Comparison of ENCODE assay signal across 18 cellular contexts in genomic region chr10:76973515-76974289, GRCh38.
DNase-seq lines count a peak whose midpoint lies in the region; ATAC-seq and TF ChIP-seq lines count a peak whose summit lies in the region.
"Had no signal": no experiment of that assay in that cellular context is flagged by ENCODE, and none has a peak within 500 bp of the region (broad histone marks: within the 10 kb centered on the region; RNA-seq: fewer than 3 reads in every experiment).

No MANE protein-coding gene starts in this region.

- TF ChIP-seq CTCF in PC-3 (conservative IDR thresholded peaks at IDR 0.05; ENCODE audit: low read depth, low read length) (no peak), MM.1S (IDR thresholded peaks at IDR 0.05; ENCODE audit: low read length) (no peak)
- no peak for TF ChIP-seq CTCF in activated CD8-positive, alpha-beta T cell treated with anti-CD3 and anti-CD28 coated beads for 36 hours (IDR thresholded peaks at IDR 0.05)

- peak; percentile 26 for DNase-seq in Daoy (ENCODE audit: low read depth)
- DNase-seq in PC-3 = peak; percentile 99
- DNase-seq in fibroblast of gingiva (ENCODE audit: low read depth) = peak; percentile 42
- no peak for DNase-seq in MM.1S
- DNase-seq in activated CD8-positive, alpha-beta T cell treated with anti-CD3 and anti-CD28 coated beads for 36 hours = no peak
- DNase-seq: activated CD8-positive, alpha-beta T cell treated with anti-CD3 and anti-CD28 coated beads, Interleukin-2, amount 10 ng/mL, durations not matched to agents 7 days and 5 days; anterior cingulate cortex; BE2C; cortex of kidney; naive thymus-derived CD4-positive, alpha-beta T cell; retina; stimulated activated CD8-positive, alpha-beta memory T cell treated with anti-CD3 and anti-CD28 coated beads, Interleukin-4, amount 100 ng/mL, for 48 hours; thyroid gland had no signal

- H3K9me3 Mint-ChIP-seq in activated CD8-positive, alpha-beta T cell treated with anti-CD3 and anti-CD28 coated beads for 36 hours = no peaks in the 10 kb centered on the region
- H3K9me3 Mint-ChIP-seq: naive thymus-derived CD4-positive, alpha-beta T cell had no signal

- ATAC-seq in PC-3 (peak; percentile 95), HG03039 (IDR thresholded peaks at IDR 0.05; ENCODE audit: unreplicated experiment) (no peak), HG03457 (IDR thresholded peaks at IDR 0.05; ENCODE audit: unreplicated experiment) (no peak)
- ATAC-seq in activated CD8-positive, alpha-beta T cell treated with anti-CD3 and anti-CD28 coated beads for 36 hours = no peak
- ATAC-seq: activated CD8-positive, alpha-beta T cell treated with anti-CD3 and anti-CD28 coated beads, Interleukin-2, amount 10 ng/mL, durations not matched to agents 7 days and 5 days; left lobe of liver; naive thymus-derived CD4-positive, alpha-beta T cell had no signal

- H3K9me3 ChIP-seq in PC-3 (ENCODE audit: low read length) (no peaks in the 10 kb centered on the region), MM.1S (replicated peaks; ENCODE audit: insufficient read depth, low read length) (no peaks in the 10 kb centered on the region)
- H3K9me3 ChIP-seq: BE2C, thyroid gland had no signal

- no peak overlapping the region for H3K4me3 ChIP-seq in PC-3 (ENCODE audit: low read length)
- H3K4me3 ChIP-seq in rectal smooth muscle tissue (ENCODE audit: low read length) = no peak overlapping the region
- H3K4me3 ChIP-seq in MM.1S (ENCODE audit: low read length) = no peak overlapping the region
- H3K4me3 ChIP-seq: thyroid gland had no signal

- 0 out of 2 replicates have a peak overlapping the region, but pooled peaks have one; percentile 5 for H3K27ac ChIP-seq in PC-3 (ENCODE audit: low read length)
- peak overlapping the region; percentile 56 for H3K27ac ChIP-seq in rectal smooth muscle tissue (ENCODE audit: low read depth, low read length)
- no peak overlapping the region for H3K27ac ChIP-seq in MM.1S (ENCODE audit: low read length)
- H3K27ac ChIP-seq: KMS-11, thyroid gland had no signal

- H3K9ac ChIP-seq in PC-3 (ENCODE audit: low read length) (no peak overlapping the region), rectal smooth muscle tissue (ENCODE audit: low read length) (no peak overlapping the region), MM.1S (ENCODE audit: low read length) (no peak overlapping the region)
- H3K9ac ChIP-seq: KMS-11 had no signal

- H4K20me1 ChIP-seq in PC-3 (ENCODE audit: low read length) (peaks cover 10% of the 10 kb centered on the region; the same call in 1 of the 2 replicates), MM.1S (ENCODE audit: insufficient read depth, low read length) (no peaks in the 10 kb centered on the region)

- H3K4me1 ChIP-seq in PC-3 (ENCODE audit: insufficient read depth, low read length) = peaks cover 20% of the 10 kb centered on the region
- H3K4me1 ChIP-seq in rectal smooth muscle tissue (ENCODE audit: control insufficient read depth, insufficient read depth, low read length) = peaks cover 46% of the 10 kb centered on the region
- H3K4me1 ChIP-seq in MM.1S (ENCODE audit: low read length) = no peaks in the 10 kb centered on the region
- H3K4me1 ChIP-seq: thyroid gland had no signal

- H3K27me3 Mint-ChIP-seq in activated CD8-positive, alpha-beta T cell treated with anti-CD3 and anti-CD28 coated beads for 36 hours = peaks cover 2% of the 10 kb centered on the region

- H3K4me3 Mint-ChIP-seq in activated CD8-positive, alpha-beta T cell treated with anti-CD3 and anti-CD28 coated beads for 36 hours = no peak overlapping the region
- H3K4me3 Mint-ChIP-seq: activated CD8-positive, alpha-beta T cell treated with anti-CD3 and anti-CD28 coated beads, Interleukin-2, amount 10 ng/mL, durations not matched to agents 7 days and 5 days; naive thymus-derived CD4-positive, alpha-beta T cell had no signal

- H3F3A ChIP-seq in PC-3 (ENCODE audit: low read length, unreplicated experiment) (no peaks in the 10 kb centered on the region), MM.1S (ENCODE audit: insufficient read depth, low read length) (no peaks in the 10 kb centered on the region)

- H3K36me3 Mint-ChIP-seq in activated CD8-positive, alpha-beta T cell treated with anti-CD3 and anti-CD28 coated beads for 36 hours (ENCODE audit: low read depth) = no peaks in the 10 kb centered on the region
- H3K36me3 Mint-ChIP-seq: naive thymus-derived CD4-positive, alpha-beta T cell had no signal

- POLR2A ChIA-PET in PC-3 (lab: Charles Lee; ENCODE audit: unreplicated experiment) = interaction anchor here (1.5 kb wide), 1 partner anchor 10 kb away, joined by 14 read pairs; no protein-coding TSS in a partner anchor
- POLR2A ChIA-PET in activated CD8-positive, alpha-beta T cell treated with anti-CD3 and anti-CD28 coated beads for 36 hours (lab: Charles Lee) = no interaction called here

- H3K27ac Mint-ChIP-seq in activated CD8-positive, alpha-beta T cell treated with anti-CD3 and anti-CD28 coated beads for 36 hours = no peak overlapping the region
- H3K27ac Mint-ChIP-seq: activated CD8-positive, alpha-beta T cell treated with anti-CD3 and anti-CD28 coated beads, Interleukin-2, amount 10 ng/mL, durations not matched to agents 7 days and 5 days; naive thymus-derived CD4-positive, alpha-beta T cell had no signal

- H3K36me3 ChIP-seq in PC-3 (ENCODE audit: low read depth, low read length) (no peaks in the 10 kb centered on the region), rectal smooth muscle tissue (ENCODE audit: control insufficient read depth, insufficient read depth, low read length) (no peaks in the 10 kb centered on the region), MM.1S (replicated peaks; ENCODE audit: insufficient read depth, low read length) (no peaks in the 10 kb centered on the region)
- H3K36me3 ChIP-seq: BE2C, thyroid gland had no signal

- no peaks in the 10 kb centered on the region for H3K27me3 ChIP-seq in PC-3 (ENCODE audit: low read length)
- no peaks in the 10 kb centered on the region for H3K27me3 ChIP-seq in rectal smooth muscle tissue (ENCODE audit: control insufficient read depth, insufficient read depth, low read length)
- H3K27me3 ChIP-seq in MM.1S (replicated peaks; ENCODE audit: insufficient read depth, low read length) = no peaks in the 10 kb centered on the region
- H3K27me3 ChIP-seq: BE2C, thyroid gland had no signal

- no peaks in the 10 kb centered on the region for H3K79me2 ChIP-seq in PC-3 (ENCODE audit: low read length)
- H3K79me2 ChIP-seq in MM.1S (ENCODE audit: low read length) = no peaks in the 10 kb centered on the region

- no TSS peak for BruUV-seq in PC-3 (replicated peaks; lab: Mats Ljungman, UMichigan)

- CTCF ChIA-PET in PC-3 (lab: Charles Lee) = interaction anchor here (0.6 to 1.1 kb wide), 4 partner anchors 10 to 323 kb away, joined by 3 to 13 read pairs (median 3); no protein-coding TSS in a partner anchor
- CTCF ChIA-PET in activated CD8-positive, alpha-beta T cell treated with anti-CD3 and anti-CD28 coated beads for 36 hours (lab: Charles Lee) = interaction anchor here (2.9 kb wide), 1 partner anchor 12 kb away, joined by 11 read pairs; no protein-coding TSS in a partner anchor

- H3K9me2 ChIP-seq in PC-3 (replicated peaks; ENCODE audit: low read length) = no peaks in the 10 kb centered on the region
- H3K9me2 ChIP-seq in MM.1S (replicated peaks; ENCODE audit: insufficient read depth, low read length) = no peaks in the 10 kb centered on the region

- H2AFZ ChIP-seq in PC-3 (ENCODE audit: low read length) (no peak overlapping the region), MM.1S (ENCODE audit: low read length) (no peak overlapping the region)

- intact Hi-C loops in PC-3 (cut with micrococcal nuclease) = loop anchor here (1.0 to 5.0 kb wide), 9 partner anchors 10 to 781 kb away; no protein-coding TSS in a partner anchor
- intact Hi-C loops in activated CD8-positive, alpha-beta T cell treated with anti-CD3 and anti-CD28 coated beads for 36 hours (cut with micrococcal nuclease) = no loop called here

- no peaks in the 10 kb centered on the region for H3K4me1 Mint-ChIP-seq in activated CD8-positive, alpha-beta T cell treated with anti-CD3 and anti-CD28 coated beads for 36 hours (ENCODE audit: low read depth)
- H3K4me1 Mint-ChIP-seq: naive thymus-derived CD4-positive, alpha-beta T cell had no signal

- peak overlapping the region; percentile 32 for H3K4me2 ChIP-seq in PC-3 (ENCODE audit: low read length)
- no peak overlapping the region for H3K4me2 ChIP-seq in MM.1S (ENCODE audit: low read depth, low read length)
- H3K4me2 ChIP-seq: KMS-11 had no signal

Comparison
In these comparisons a context has a peak if more than half of its experiments do, and no peak if none do; other contexts are left out.
1. DNase-seq: peak in Daoy (single experiment), PC-3 (single experiment) and fibroblast of gingiva (single experiment); none in MM.1S (single experiment) and activated CD8-positive, alpha-beta T cell treated with anti-CD3 and anti-CD28 coated beads for 36 hours (single experiment).